In the genomic region with DNA sequence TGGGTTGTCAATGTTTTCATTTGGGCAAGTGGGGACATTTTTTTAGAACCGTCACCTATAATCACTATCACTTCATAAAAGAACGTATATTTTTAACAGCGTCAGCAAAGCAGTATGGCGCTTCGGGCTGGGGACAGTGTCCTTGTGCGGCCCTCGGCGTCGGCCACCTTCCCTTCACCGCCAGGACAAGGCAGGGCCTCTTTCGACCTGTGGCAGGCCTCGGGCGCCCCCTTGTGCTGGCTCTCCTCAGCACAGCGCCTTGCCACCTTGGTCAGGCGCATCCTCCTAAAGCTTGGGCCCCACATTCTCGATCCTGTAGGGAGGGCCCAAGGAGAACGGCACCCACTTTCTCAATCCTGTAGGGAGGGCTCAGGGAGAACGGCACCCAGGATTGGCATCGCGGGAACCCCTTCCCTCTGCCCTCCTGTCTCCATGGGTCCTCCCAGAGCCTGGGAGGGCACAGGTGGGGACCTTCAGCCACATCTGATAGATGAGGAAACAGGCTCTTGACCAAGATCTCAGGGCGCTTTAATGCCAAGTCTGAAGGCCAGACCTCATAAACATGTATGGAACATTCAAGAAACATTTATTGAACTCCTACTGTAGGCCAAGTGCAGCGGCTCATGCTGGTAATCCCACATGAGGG, we compare ENCODE assay signal across 8 cellular contexts. TPM values are rescaled to one million over a fixed set of nuclear protein-coding genes. Genes with fewer than 3 reads are reported as not detected.
A peak's percentile ranks its signal among the peaks of the same experiment; 100 is the strongest.
DNase-seq lines count a peak whose midpoint lies in the region; ATAC-seq and TF ChIP-seq lines count a peak whose summit lies in the region.

No MANE protein-coding gene starts in this region.

- 13% methylated on average over 22 of the region's 22 CpGs for WGBS in prostate gland

- CTCF ChIA-PET in CD4-positive, alpha-beta memory T cell (lab: Charles Lee; ENCODE audit: partially characterized antibody), result interaction anchor here (1.1 to 1.4 kb wide), 4 partner anchors 9 to 507 kb away, joined by 3 read pairs; no protein-coding TSS in a partner anchor

- POLR2A ChIA-PET in CD4-positive, alpha-beta memory T cell (lab: Charles Lee; ENCODE audit: partially characterized antibody), result no interaction called here

- peaks cover 7 to 8% of the 10 kb centered on the region in 2 donors for H3K27me3 Mint-ChIP-seq in CD4-positive, alpha-beta memory T cell
- H3K27me3 Mint-ChIP-seq in HFFc6 (ENCODE audit: insufficient read depth) (peaks cover 12% of the 10 kb centered on the region), glutamatergic neuron (ENCODE audit: unreplicated experiment) (peaks cover 12% of the 10 kb centered on the region)

- intact Hi-C loops in CD4-positive, alpha-beta memory T cell (cut with micrococcal nuclease), result loop anchor here (2.0 kb wide), 1 partner anchor 505 kb away; no protein-coding TSS in a partner anchor
- intact Hi-C loops in prostate gland (cut with DNase I), result loop anchor here (2.0 to 5.0 kb wide), 2 partner anchors 273 to 504 kb away; no protein-coding TSS in a partner anchor

- ATAC-seq in RWPE2 (ENCODE audit: low read depth) (peak; percentile 81), GM21423 (IDR thresholded peaks at IDR 0.05; ENCODE audit: unreplicated experiment) (no peak), GM21447 (IDR thresholded peaks at IDR 0.05; ENCODE audit: unreplicated experiment) (no peak)

- peaks cover 0 to 1% (median 0%) of the 10 kb centered on the region in 8 donors for H3K9me3 Mint-ChIP-seq in CD4-positive, alpha-beta memory T cell
- H3K9me3 Mint-ChIP-seq in HFFc6, result no peaks in the 10 kb centered on the region
- peaks cover 2% of the 10 kb centered on the region for H3K9me3 Mint-ChIP-seq in glutamatergic neuron (ENCODE audit: unreplicated experiment)

- H3K4me3 ChIP-seq in CD4-positive, alpha-beta memory T cell (ENCODE audit: low read length in 2 of 2), result no peak overlapping the region
- H3K4me3 ChIP-seq in RWPE2 (ENCODE audit: severe bottlenecking) (no peak overlapping the region), prostate gland (no peak overlapping the region)

- no peak overlapping the region for H3K27ac Mint-ChIP-seq in CD4-positive, alpha-beta memory T cell
- H3K27ac Mint-ChIP-seq in HFFc6 (no peak overlapping the region), glutamatergic neuron (ENCODE audit: unreplicated experiment) (no peak overlapping the region)

- H3K27me3 ChIP-seq in CD4-positive, alpha-beta memory T cell (ENCODE audit: insufficient read depth, low read length), result no peaks in the 10 kb centered on the region
- H3K27me3 ChIP-seq in RWPE2 (ENCODE audit: insufficient read depth, poor library complexity, severe bottlenecking) (no peaks in the 10 kb centered on the region), prostate gland (replicated peaks; ENCODE audit: insufficient read depth) (no peaks in the 10 kb centered on the region)

- H3K4me1 ChIP-seq in CD4-positive, alpha-beta memory T cell (ENCODE audit: insufficient read depth, low read length), result peaks cover 4% of the 10 kb centered on the region
- H3K4me1 ChIP-seq in RWPE2 (ENCODE audit: insufficient read depth, poor library complexity, severe bottlenecking) (no peaks in the 10 kb centered on the region), prostate gland (replicated peaks) (no peaks in the 10 kb centered on the region)

- no peak overlapping the region for H3K27ac ChIP-seq in CD4-positive, alpha-beta memory T cell (ENCODE audit: low read depth, low read length)
- H3K27ac ChIP-seq in RWPE2 (ENCODE audit: poor library complexity, severe bottlenecking) (no peak overlapping the region), prostate gland (no peak overlapping the region)

- peak in 3 of 5 donors; percentile 8 to 24 (median 21) for DNase-seq in CD4-positive, alpha-beta memory T cell
- DNase-seq in HFFc6, result peak; percentile 31
- no peak for DNase-seq in RWPE2 (ENCODE audit: low spot score)
- peak; percentile 18 for DNase-seq in activated gamma-delta T cell (lab: John Stamatoyannopoulos, UW)
- DNase-seq in glutamatergic neuron, result peak; percentile 93
- DNase-seq in prostate gland (ENCODE audit: low spot score), result peak; percentile 73

- TF ChIP-seq POLR2A in prostate gland (IDR thresholded peaks at IDR 0.05), result no peak

- H3K9me3 ChIP-seq in CD4-positive, alpha-beta memory T cell (ENCODE audit: control insufficient read depth in 1 of 2, low read length in 2 of 2), result no peaks in the 10 kb centered on the region
- H3K9me3 ChIP-seq in RWPE2 (ENCODE audit: severe bottlenecking) (no peaks in the 10 kb centered on the region), prostate gland (no peaks in the 10 kb centered on the region)

- peak; percentile 91 for TF ChIP-seq CTCF in HFFc6 (IDR thresholded peaks at IDR 0.05)
- TF ChIP-seq CTCF in RWPE2 (IDR thresholded peaks at IDR 0.05; ENCODE audit: poor library complexity, severe bottlenecking), result peak; percentile 89
- TF ChIP-seq CTCF in glutamatergic neuron (IDR thresholded peaks at IDR 0.05; ENCODE audit: partially characterized antibody, unreplicated experiment), result peak; percentile 90
- TF ChIP-seq CTCF in prostate gland (IDR thresholded peaks at IDR 0.05), result peak; percentile 77 to 97 (median 93)

- H3K4me3 Mint-ChIP-seq in CD4-positive, alpha-beta memory T cell, result no peak overlapping the region
- no peak overlapping the region for H3K4me3 Mint-ChIP-seq in HFFc6
- H3K4me3 Mint-ChIP-seq in glutamatergic neuron (ENCODE audit: unreplicated experiment), result no peak overlapping the region

- peaks cover 0 to 6% (median 4%) of the 10 kb centered on the region in 4 donors for H3K4me1 Mint-ChIP-seq in CD4-positive, alpha-beta memory T cell
- H3K4me1 Mint-ChIP-seq in HFFc6 (ENCODE audit: low read depth) (no peaks in the 10 kb centered on the region), glutamatergic neuron (ENCODE audit: low read depth, unreplicated experiment) (peaks cover 6% of the 10 kb centered on the region)

- H3K36me3 Mint-ChIP-seq in CD4-positive, alpha-beta memory T cell, result no peaks in the 10 kb centered on the region
- H3K36me3 Mint-ChIP-seq in HFFc6 (ENCODE audit: low read depth) (no peaks in the 10 kb centered on the region), glutamatergic neuron (ENCODE audit: unreplicated experiment) (no peaks in the 10 kb centered on the region)

- no peaks in the 10 kb centered on the region for H3K36me3 ChIP-seq in CD4-positive, alpha-beta memory T cell (ENCODE audit: insufficient read depth, low read length)
- no peaks in the 10 kb centered on the region for H3K36me3 ChIP-seq in RWPE2 (ENCODE audit: low read depth)
- H3K36me3 ChIP-seq in prostate gland, result no peaks in the 10 kb centered on the region

RNA-seq across cellular contexts. Expression of a gene that starts 11.5 kb away (rescaled TPM):
- 10 to 100 TPM; 43.6 to 48.0 TPM for total RNA-seq in CD4-positive, alpha-beta memory T cell
- 10 to 100 TPM; 19.2 to 24.7 TPM for polyA plus RNA-seq in CD4-positive, alpha-beta memory T cell
- 10 to 100 TPM; 25.8 to 32.2 (median 28.1) TPM for total RNA-seq in HFFc6 (2021; fragmentation: NEBNext Ultra II Directional; extraction: Animal tissue kit (Norgen Biotek cat#: 25700))
- total RNA-seq in glutamatergic neuron (ENCODE audit: unreplicated experiment) (23.1 TPM), prostate gland (10 to 100 TPM; 16.0 to 18.4 TPM)
